20 cellular contexts compared by ENCODE assay signal in genomic region chr2:128420131-128420530, GRCh38.
A peak's percentile ranks its signal among the peaks of the same experiment; 100 is the strongest.
DNase-seq lines count a peak whose midpoint lies in the region; ATAC-seq, FAIRE-seq and TF ChIP-seq lines count a peak whose summit lies in the region.
"Had no signal": no experiment of that assay in that cellular context is flagged by ENCODE, and none has a peak within 500 bp of the region (broad histone marks: within the 10 kb centered on the region; RNA-seq: fewer than 3 reads in every experiment).

No MANE protein-coding gene starts in this region.

- H3K36me3 Mint-ChIP-seq in activated T-cell treated with anti-CD3 and anti-CD28 coated beads, Interleukin-2, amount 50 U/mL, for 24 hours (ENCODE audit: low read depth), result no peaks in the 10 kb centered on the region
- H3K36me3 Mint-ChIP-seq in type B pancreatic cell, result peaks cover 8% of the 10 kb centered on the region

- no peak overlapping the region for H3K4me3 Mint-ChIP-seq in activated T-cell treated with anti-CD3 and anti-CD28 coated beads, Interleukin-2, amount 50 U/mL, for 24 hours
- no peak overlapping the region for H3K4me3 Mint-ChIP-seq in type B pancreatic cell

- H3K4me1 ChIP-seq in body of pancreas (peaks cover 43% of the 10 kb centered on the region), lung (ENCODE audit: control insufficient read depth in 2 of 2, insufficient read depth in 2 of 2, low read length in 2 of 2) (peaks cover 0 to 4% of the 10 kb centered on the region in 2 donors)
- H3K4me1 ChIP-seq: HAP-1, SJCRH30 had no signal

- H3K27me3 Mint-ChIP-seq in activated T-cell treated with anti-CD3 and anti-CD28 coated beads, Interleukin-2, amount 50 U/mL, for 24 hours, result no peaks in the 10 kb centered on the region
- H3K27me3 Mint-ChIP-seq in type B pancreatic cell, result no peaks in the 10 kb centered on the region

- FAIRE-seq in urothelium cell line (lab: Jason Lieb, UNC), result no peak
- FAIRE-seq: HTR-8/SVneo had no signal

- TF ChIP-seq POLR2A in body of pancreas (IDR thresholded peaks at IDR 0.05), result no peak

- intact Hi-C loops in body of pancreas (cut with DNase I), result no loop called here

- TF ChIP-seq CTCF in body of pancreas (IDR thresholded peaks at IDR 0.05), result no peak
- no peak for TF ChIP-seq CTCF in lung (IDR thresholded peaks at IDR 0.05; ENCODE audit: control extremely low read depth, extremely low read depth)
- TF ChIP-seq CTCF in type B pancreatic cell (conservative IDR thresholded peaks at IDR 0.05), result no peak

- ATAC-seq in body of pancreas (no peak), lung (ENCODE audit: insufficient read depth, low FRiP score) (no peak), HG02884 (IDR thresholded peaks at IDR 0.05; ENCODE audit: unreplicated experiment) (no peak)

- peak overlapping the region in 3 of 4 donors; percentile 46 to 62 (median 52) for H3K27ac ChIP-seq in body of pancreas
- H3K27ac ChIP-seq in lung (ENCODE audit: low read depth in 1 of 2, low read length in 1 of 2), result no peak overlapping the region
- H3K27ac ChIP-seq: C4-2B, PC-9, RWPE1, SJCRH30 had no signal

- 90 to 92% methylated on average over 6 of the region's 6 CpGs for WGBS in body of pancreas, 2 donors
- 89% methylated on average over 6 of the region's 6 CpGs for WGBS in lung, 2 donors

- H3K9me3 ChIP-seq in body of pancreas (no peaks in the 10 kb centered on the region), lung (ENCODE audit: control insufficient read depth in 2 of 2, insufficient read depth in 1 of 2, low read length in 1 of 2) (peaks cover 0 to 8% of the 10 kb centered on the region in 2 donors)
- H3K9me3 ChIP-seq: HAP-1, SJCRH30 had no signal

- no peaks in the 10 kb centered on the region for H3K27me3 ChIP-seq in body of pancreas
- no peaks in the 10 kb centered on the region for H3K27me3 ChIP-seq in lung (ENCODE audit: control insufficient read depth, insufficient read depth)
- H3K27me3 ChIP-seq: SJCRH30 had no signal

- peaks cover 4% of the 10 kb centered on the region for H3K9me3 Mint-ChIP-seq in activated T-cell treated with anti-CD3 and anti-CD28 coated beads, Interleukin-2, amount 50 U/mL, for 24 hours
- H3K9me3 Mint-ChIP-seq in type B pancreatic cell, result peaks cover 7% of the 10 kb centered on the region

- H3K4me1 Mint-ChIP-seq in activated T-cell treated with anti-CD3 and anti-CD28 coated beads, Interleukin-2, amount 50 U/mL, for 24 hours (ENCODE audit: low read depth), result no peaks in the 10 kb centered on the region
- peaks cover 7% of the 10 kb centered on the region for H3K4me1 Mint-ChIP-seq in type B pancreatic cell (ENCODE audit: unreplicated experiment)

- no peaks in the 10 kb centered on the region for H3K36me3 ChIP-seq in body of pancreas (replicated peaks in 1 of 2; ENCODE audit: insufficient read depth in 1 of 2, low read depth in 2 of 2)
- no peaks in the 10 kb centered on the region for H3K36me3 ChIP-seq in lung (ENCODE audit: control insufficient read depth in 2 of 2, insufficient read depth in 2 of 2, low read length in 2 of 2)
- H3K36me3 ChIP-seq: HAP-1, SJCRH30 had no signal

- H3K27ac Mint-ChIP-seq in activated T-cell treated with anti-CD3 and anti-CD28 coated beads, Interleukin-2, amount 50 U/mL, for 24 hours, result no peak overlapping the region
- H3K27ac Mint-ChIP-seq in type B pancreatic cell, result no peak overlapping the region

- DNase-seq in activated T-cell treated with anti-CD3 and anti-CD28 coated beads, Interleukin-2, amount 50 U/mL, for 24 hours, result peak; percentile 2
- DNase-seq in activated T-cell treated with anti-CD3 and anti-CD28 coated beads, Interleukin-2, amount 50 U/mL, for 48 hours, result no peak
- DNase-seq in body of pancreas (peak in 1 of 4 donors; percentile 2), lung (ENCODE audit: low spot score) (peak; percentile 6), type B pancreatic cell (ENCODE audit: extremely low spot score, unreplicated experiment) (peak; percentile 25), urothelium cell line (ENCODE audit: low spot score) (no peak)
- DNase-seq: ACHN, AML-193, GDM1, IMR-90, NCI-H1436 treated with DMSO at 0.1 percent for 48 hours, NCI-H2029, NCI-H774, PC-9, SJCRH30 had no signal

- H3K4me3 ChIP-seq in body of pancreas (no peak overlapping the region), lung (no peak overlapping the region)
- H3K4me3 ChIP-seq: HAP-1, PC-9, SJCRH30 had no signal

Comparison
In these comparisons a context has a peak if more than half of its experiments do, and no peak if none do; other contexts are left out.
1. DNase-seq: peak in activated T-cell treated with anti-CD3 and anti-CD28 coated beads, Interleukin-2, amount 50 U/mL, for 24 hours (single experiment), lung (single experiment) and type B pancreatic cell (single experiment); none in activated T-cell treated with anti-CD3 and anti-CD28 coated beads, Interleukin-2, amount 50 U/mL, for 48 hours (0 of 2) and urothelium cell line (single experiment).
2. H3K27ac ChIP-seq: peak in body of pancreas (3 of 4); none in lung (0 of 2).